Comparison of ENCODE assay signal across 22 cellular contexts in genomic region chr5:133882107-133882695, GRCh38.
"Had no signal": no experiment of that assay in that cellular context is flagged by ENCODE, and none has a peak within 500 bp of the region (broad histone marks: within the 10 kb centered on the region; RNA-seq: fewer than 3 reads in every experiment).

No MANE protein-coding gene starts in this region.

- FAIRE-seq: keratinocyte had no signal

- H3K27me3 ChIP-seq: body of pancreas, right atrium auricular region had no signal

- H3K27ac ChIP-seq: body of pancreas, left ventricle myocardium inferior, right atrium auricular region, skin epidermis, transverse colon had no signal

- H3K27ac Mint-ChIP-seq: activated CD8-positive, alpha-beta T cell treated with anti-CD3 and anti-CD28 coated beads, Interleukin-2, amount 10 ng/mL, durations not matched to agents 7 days and 5 days; activated naive CD8-positive, alpha-beta T cell; activated T-cell treated with anti-CD3 and anti-CD28 coated beads, Interleukin-2, amount 50 U/mL, for 72 hours had no signal

- DNase-seq: activated CD4-positive, alpha-beta T cell treated with anti-CD3 and anti-CD28 coated beads for 48 hours; activated CD8-positive, alpha-beta memory T cell treated with anti-CD3 and anti-CD28 coated beads, Interleukin-2, amount 50 U/mL, for 48 hours; activated CD8-positive, alpha-beta T cell treated with anti-CD3 and anti-CD28 coated beads, Interleukin-2, amount 10 ng/mL, durations not matched to agents 7 days and 5 days; activated gamma-delta T cell treated with Interleukin-2 at 50 U/mL for 16 hours; activated T-cell treated with anti-CD3 and anti-CD28 coated beads, Interleukin-2, amount 50 U/mL, for 72 hours; amniotic stem cell; body of pancreas; cortex of kidney; effector memory CD4-positive, alpha-beta T cell; foreskin fibroblast; hippocampal formation; left ventricle myocardium inferior; mesenchymal stem cell; nucleus accumbens; stimulated activated CD4-positive, alpha-beta T cell treated with anti-CD3 and anti-CD28 coated beads, Interleukin-4, amount 100 ng/mL, for 24 hours; stimulated activated naive CD8-positive, alpha-beta T cell treated with anti-CD3 and anti-CD28 coated beads, Interleukin-15, Interleukin-2, amounts not matched to agents 100 U/mL and 50 U/mL, for 24 hours; transverse colon had no signal

- H3K9me3 Mint-ChIP-seq: natural killer cell treated with Interleukin-12 subunit alpha and Interleukin-12 subunit beta and Interleukin-15 and Interleukin-18, amount 100 ng/mL, for 72 hours had no signal

- H3K36me3 ChIP-seq: left ventricle myocardium inferior, right atrium auricular region, transverse colon had no signal

- ATAC-seq: activated CD8-positive, alpha-beta T cell treated with anti-CD3 and anti-CD28 coated beads, Interleukin-2, amount 10 ng/mL, durations not matched to agents 7 days and 5 days; activated T-cell treated with anti-CD3 and anti-CD28 coated beads, Interleukin-2, amount 50 U/mL, for 72 hours; body of pancreas; natural killer cell treated with Interleukin-12 subunit alpha and Interleukin-12 subunit beta and Interleukin-15 and Interleukin-18, amount 100 ng/mL, for 72 hours; stimulated activated naive CD8-positive, alpha-beta T cell treated with anti-CD3 and anti-CD28 coated beads, Interleukin-15, Interleukin-2, amounts not matched to agents 100 U/mL and 50 U/mL, for 24 hours had no signal

- H3K4me3 ChIP-seq: body of pancreas, left ventricle myocardium inferior, right atrium auricular region, skin epidermis, transverse colon had no signal

- H3K4me3 Mint-ChIP-seq: activated CD8-positive, alpha-beta T cell treated with anti-CD3 and anti-CD28 coated beads, Interleukin-2, amount 10 ng/mL, durations not matched to agents 7 days and 5 days; activated naive CD8-positive, alpha-beta T cell; activated T-cell treated with anti-CD3 and anti-CD28 coated beads, Interleukin-2, amount 50 U/mL, for 72 hours; natural killer cell treated with Interleukin-12 subunit alpha and Interleukin-12 subunit beta and Interleukin-15 and Interleukin-18, amount 100 ng/mL, for 72 hours had no signal

- H3K36me3 Mint-ChIP-seq: activated naive CD8-positive, alpha-beta T cell; natural killer cell treated with Interleukin-12 subunit alpha and Interleukin-12 subunit beta and Interleukin-15 and Interleukin-18, amount 100 ng/mL, for 72 hours had no signal

- H3K9me3 ChIP-seq: body of pancreas, left ventricle myocardium inferior, right atrium auricular region, transverse colon had no signal
